Comparison of ENCODE assay signal across 24 cellular contexts in genomic region chr4:167185465-167185864, GRCh38. TPM values are rescaled to one million over a fixed set of nuclear protein-coding genes. Genes with fewer than 3 reads are reported as not detected.
"Had no signal": no experiment of that assay in that cellular context is flagged by ENCODE, and none has a peak within 500 bp of the region (broad histone marks: within the 10 kb centered on the region; RNA-seq: fewer than 3 reads in every experiment).

No MANE protein-coding gene starts in this region.

- H3K27ac ChIP-seq: KMS-11 had no signal

- ATAC-seq: activated T-helper 17 cell treated with anti-CD3 and anti-CD28 coated beads, Interleukin-2, amount 50 U/mL, for 72 hours; T-helper 17 cell had no signal

- DNase-seq: activated B cell treated with CpG ODN at 0.5 μM for 24 hours; activated CD4-positive, alpha-beta T cell treated with anti-CD3 and anti-CD28 coated beads for 1 hour; activated CD4-positive, alpha-beta T cell treated with anti-CD3 and anti-CD28 coated beads, Interleukin-2, amount 10 ng/mL, durations not matched to agents 24 days and 14 days; activated CD4-positive, alpha-beta T cell treated with anti-CD3 and anti-CD28 coated beads, Interleukin-2, amount 50 U/mL, for 48 hours; activated gamma-delta T cell treated with Interleukin-2 at 50 U/mL for 16 hours; activated naive CD4-positive, alpha-beta T cell treated with anti-CD3 and anti-CD28 coated beads, Interleukin-2, amount 10 ng/mL, durations not matched to agents 7 days and 5 days; activated naive CD8-positive, alpha-beta T cell treated with anti-CD3 and anti-CD28 coated beads for 36 hours; activated T-cell treated with anti-CD3 and anti-CD28 coated beads, Interleukin-2, amount 50 U/mL, for 48 hours; central memory CD4-positive, alpha-beta T cell; NCI-H1105; NCI-H1436; NCI-H1694 treated with DMSO at 0.1 percent for 48 hours; NCI-H2081; NCI-H446; NCI-H524 treated with DMSO at 0.1 percent for 48 hours; SIG-M5; T-helper 17 cell; T-helper 9 cell had no signal

- FAIRE-seq: RCC 7860, TTC549 had no signal

RNA-seq across cellular contexts. Expression of gene SPOCK3, which starts 48.8 kb away (rescaled TPM):
- total RNA-seq: activated B cell treated with CpG ODN at 0.5 μM for 24 hours; activated CD4-positive, alpha-beta T cell treated with anti-CD3 and anti-CD28 coated beads, Interleukin-2, amount 10 ng/mL, durations not matched to agents 24 days and 14 days; activated T-helper 17 cell treated with anti-CD3 and anti-CD28 coated beads, Interleukin-2, amount 50 U/mL, for 72 hours; chondrocyte; MCF 10A; T-helper 17 cell had no signal
